21 cellular contexts compared by ENCODE assay signal in the genomic region with DNA sequence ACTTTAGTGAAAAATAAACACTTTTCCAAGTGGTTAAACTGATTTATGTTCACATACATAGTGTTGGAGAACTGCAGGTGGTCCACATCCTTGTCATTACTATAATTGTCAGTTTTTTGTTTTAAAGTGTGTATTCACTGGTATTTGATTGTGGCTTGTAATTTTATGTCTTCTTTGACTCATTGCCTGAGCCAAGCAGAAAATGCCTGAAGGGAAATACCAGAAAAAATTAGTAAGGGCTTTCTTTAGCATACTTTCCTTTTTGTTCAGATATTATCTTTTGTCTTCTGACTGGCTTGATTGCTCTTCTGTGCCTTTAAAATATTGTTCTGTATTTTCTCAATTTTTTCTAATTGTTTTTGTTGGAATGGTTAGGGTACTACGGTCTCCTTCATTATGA.
DNase-seq lines count a peak whose midpoint lies in the region; ATAC-seq and TF ChIP-seq lines count a peak whose summit lies in the region.
"Had no signal": no experiment of that assay in that cellular context is flagged by ENCODE, and none has a peak within 500 bp of the region (broad histone marks: within the 10 kb centered on the region; RNA-seq: fewer than 3 reads in every experiment).

No MANE protein-coding gene starts in this region.

- H3K4me1 Mint-ChIP-seq in osteocyte (ENCODE audit: unreplicated experiment) = peaks cover 48% of the 10 kb centered on the region
- H3K4me1 Mint-ChIP-seq: naive thymus-derived CD8-positive, alpha-beta T cell had no signal

- H3K27me3 Mint-ChIP-seq in osteocyte (ENCODE audit: unreplicated experiment) = no peaks in the 10 kb centered on the region
- H3K27me3 Mint-ChIP-seq: activated CD8-positive, alpha-beta T cell treated with anti-CD3 and anti-CD28 coated beads for 36 hours; naive thymus-derived CD8-positive, alpha-beta T cell; stimulated activated naive CD8-positive, alpha-beta T cell treated with anti-CD3 and anti-CD28 coated beads, Interleukin-15, Interleukin-2, amounts not matched to agents 100 ng/mL and 50 ng/mL, for 24 hours had no signal

- peak overlapping the region; percentile 84 for H3K27ac Mint-ChIP-seq in osteocyte (ENCODE audit: unreplicated experiment)
- H3K27ac Mint-ChIP-seq: activated CD8-positive, alpha-beta T cell treated with anti-CD3 and anti-CD28 coated beads for 36 hours; activated naive CD4-positive, alpha-beta T cell treated with anti-CD3 and anti-CD28 coated beads for 36 hours; naive thymus-derived CD8-positive, alpha-beta T cell; stimulated activated naive CD8-positive, alpha-beta T cell treated with anti-CD3 and anti-CD28 coated beads, Interleukin-15, Interleukin-2, amounts not matched to agents 100 ng/mL and 50 ng/mL, for 24 hours had no signal

- intact Hi-C loops in left colon (cut with DNase I, micrococcal nuclease) = no loop called here

- TF ChIP-seq CTCF in osteocyte (IDR thresholded peaks at IDR 0.05) = no peak

- no peak for ATAC-seq in left colon
- no peak for ATAC-seq in HG03108 (IDR thresholded peaks at IDR 0.05; ENCODE audit: unreplicated experiment)
- ATAC-seq: activated CD8-positive, alpha-beta T cell treated with anti-CD3 and anti-CD28 coated beads for 36 hours; activated T-cell treated with anti-CD3 and anti-CD28 coated beads, Interleukin-2, amount 50 U/mL, for 4 hours; naive thymus-derived CD8-positive, alpha-beta T cell had no signal

- peak overlapping the region; percentile 21 for H3K4me3 Mint-ChIP-seq in osteocyte (ENCODE audit: unreplicated experiment)
- H3K4me3 Mint-ChIP-seq: activated CD8-positive, alpha-beta T cell treated with anti-CD3 and anti-CD28 coated beads for 36 hours; activated naive CD4-positive, alpha-beta T cell treated with anti-CD3 and anti-CD28 coated beads for 36 hours; activated T-cell treated with anti-CD3 and anti-CD28 coated beads, Interleukin-2, amount 50 U/mL, for 4 hours; naive thymus-derived CD8-positive, alpha-beta T cell; stimulated activated naive CD8-positive, alpha-beta T cell treated with anti-CD3 and anti-CD28 coated beads, Interleukin-15, Interleukin-2, amounts not matched to agents 100 ng/mL and 50 ng/mL, for 24 hours had no signal

- peaks cover 4% of the 10 kb centered on the region for H3K9me3 Mint-ChIP-seq in osteocyte (ENCODE audit: unreplicated experiment)
- H3K9me3 Mint-ChIP-seq: activated naive CD4-positive, alpha-beta T cell treated with anti-CD3 and anti-CD28 coated beads for 36 hours; activated T-cell treated with anti-CD3 and anti-CD28 coated beads, Interleukin-2, amount 50 U/mL, for 4 hours; stimulated activated naive CD8-positive, alpha-beta T cell treated with anti-CD3 and anti-CD28 coated beads, Interleukin-15, Interleukin-2, amounts not matched to agents 100 ng/mL and 50 ng/mL, for 24 hours had no signal

- DNase-seq in HPDE6-E6E7 (ENCODE audit: extremely low spot score) (peak; percentile 9), NCI-H69 (lab: John Stamatoyannopoulos, UW) (peak; percentile 90), dedifferentiated amniotic fluid mesenchymal stem cell (ENCODE audit: extremely low spot score) (peak; percentile 82), osteocyte (ENCODE audit: extremely low spot score, unreplicated experiment) (no peak), NCI-H82 (lab: John Stamatoyannopoulos, UW) (no peak), left colon (no peak)
- DNase-seq: activated CD4-positive, CD25-positive, alpha-beta regulatory T cell; activated CD8-positive, alpha-beta T cell treated with anti-CD3 and anti-CD28 coated beads for 36 hours; activated naive CD4-positive, alpha-beta T cell treated with anti-CD3 and anti-CD28 coated beads for 36 hours; activated T-cell treated with anti-CD3 and anti-CD28 coated beads, Interleukin-2, amount 50 U/mL, for 4 hours; colonic mucosa; DND-41; hippocampal formation; islet precursor cell; mesendoderm; naive thymus-derived CD8-positive, alpha-beta T cell; NCI-H510A treated with DMSO at 0.1 percent for 48 hours; T-helper 9 cell; upper lobe of left lung had no signal

- H3K36me3 Mint-ChIP-seq in osteocyte (ENCODE audit: unreplicated experiment) = no peaks in the 10 kb centered on the region
- H3K36me3 Mint-ChIP-seq: naive thymus-derived CD8-positive, alpha-beta T cell had no signal

Comparison
In these comparisons a context has a peak if more than half of its experiments do, and no peak if none do; other contexts are left out.
1. DNase-seq: peak in HPDE6-E6E7 (single experiment), NCI-H69 (single experiment) and dedifferentiated amniotic fluid mesenchymal stem cell (single experiment); none in osteocyte (single experiment), NCI-H82 (single experiment) and left colon (0 of 2).